ENCODE assay signal across 14 cellular contexts in the genomic region with DNA sequence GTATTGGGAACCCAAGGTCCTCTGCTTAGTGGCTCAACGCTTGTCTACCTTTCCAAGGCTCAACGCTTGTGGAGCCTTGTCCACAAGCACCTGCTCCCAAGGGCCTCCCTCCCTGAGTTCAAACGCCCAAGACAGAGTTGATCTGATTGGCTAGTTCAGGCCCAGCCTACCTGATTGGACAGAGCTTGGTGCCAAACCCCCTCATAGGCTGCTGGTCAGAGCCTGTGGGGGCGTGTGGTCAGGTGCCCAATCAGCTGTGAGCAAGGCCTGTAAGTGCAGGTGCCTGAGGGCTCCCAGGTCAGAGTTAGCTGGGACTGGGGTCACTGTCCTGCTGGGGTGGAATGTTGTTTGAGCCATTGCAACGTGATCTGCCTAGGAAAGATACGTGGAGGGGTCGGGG. TPM values are rescaled to one million over a fixed set of nuclear protein-coding genes. Genes with fewer than 3 reads are reported as not detected.
DNase-seq lines count a peak whose midpoint lies in the region; ATAC-seq lines count a peak whose summit lies in the region.
"Had no signal": no experiment of that assay in that cellular context is flagged by ENCODE, and none has a peak within 500 bp of the region (broad histone marks: within the 10 kb centered on the region; RNA-seq: fewer than 3 reads in every experiment).

No MANE protein-coding gene starts in this region.

- peak overlapping the region; percentile 76 for H3K27ac Mint-ChIP-seq in activated CD8-positive, alpha-beta memory T cell treated with anti-CD3 and anti-CD28 coated beads, Interleukin-2, amount 10 ng/mL, durations not matched to agents 7 days and 5 days
- peak overlapping the region; percentile 98 to 100 for H3K27ac Mint-ChIP-seq in effector memory CD8-positive, alpha-beta T cell

- in situ Hi-C loops in SK-MEL-5 (cut with HindIII; ENCODE audit: low pct_unique_long_range_greater_than_20kb, low sequenced_read_pairs) = no loop called here

- peaks cover 61% of the 10 kb centered on the region for H3K4me1 Mint-ChIP-seq in activated CD8-positive, alpha-beta memory T cell treated with anti-CD3 and anti-CD28 coated beads, Interleukin-2, amount 10 ng/mL, durations not matched to agents 7 days and 5 days
- peaks cover 39 to 48% of the 10 kb centered on the region in 2 donors for H3K4me1 Mint-ChIP-seq in effector memory CD8-positive, alpha-beta T cell (ENCODE audit: low read depth in 2 of 2)

- H3K27me3 Mint-ChIP-seq in activated CD8-positive, alpha-beta memory T cell treated with anti-CD3 and anti-CD28 coated beads, Interleukin-2, amount 10 ng/mL, durations not matched to agents 7 days and 5 days = no peaks in the 10 kb centered on the region
- no peaks in the 10 kb centered on the region for H3K27me3 Mint-ChIP-seq in effector memory CD8-positive, alpha-beta T cell

- no peak overlapping the region for H3K4me3 Mint-ChIP-seq in activated CD8-positive, alpha-beta memory T cell treated with anti-CD3 and anti-CD28 coated beads, Interleukin-2, amount 10 ng/mL, durations not matched to agents 7 days and 5 days
- no peak overlapping the region for H3K4me3 Mint-ChIP-seq in effector memory CD8-positive, alpha-beta T cell

- CTCF ChIA-PET in activated CD8-positive, alpha-beta memory T cell treated with anti-CD3 and anti-CD28 coated beads, Interleukin-2, amount 10 ng/mL, durations not matched to agents 7 days and 5 days (lab: Charles Lee) = interaction anchor here (1.0 to 11.0 kb wide), 11 partner anchors 10 to 73 kb away, joined by 3 to 137 read pairs (median 6); a partner anchor contains a TSS

- H3K9me3 Mint-ChIP-seq in activated CD8-positive, alpha-beta memory T cell treated with anti-CD3 and anti-CD28 coated beads, Interleukin-2, amount 10 ng/mL, durations not matched to agents 7 days and 5 days (ENCODE audit: low read depth) = no peaks in the 10 kb centered on the region
- no peaks in the 10 kb centered on the region for H3K9me3 Mint-ChIP-seq in effector memory CD8-positive, alpha-beta T cell

- ATAC-seq in activated CD8-positive, alpha-beta memory T cell treated with anti-CD3 and anti-CD28 coated beads, Interleukin-2, amount 10 ng/mL, durations not matched to agents 7 days and 5 days = no peak
- no peak for ATAC-seq in effector memory CD8-positive, alpha-beta T cell (replicated peaks)

- DNase-seq in activated CD8-positive, alpha-beta memory T cell treated with anti-CD3 and anti-CD28 coated beads, Interleukin-2, amount 10 ng/mL, durations not matched to agents 7 days and 5 days = peak; percentile 56
- no peak for DNase-seq in activated CD8-positive, alpha-beta memory T cell treated with anti-CD3 and anti-CD28 coated beads for 24 hours
- DNase-seq in SK-MEL-5 (ENCODE audit: low read depth, low spot score) (peak; percentile 48), renal cortical epithelial cell (ENCODE audit: low read depth) (peak; percentile 20), foreskin melanocyte (no peak)
- no peak for DNase-seq in effector memory CD8-positive, alpha-beta T cell
- no peak for DNase-seq in stimulated activated CD4-positive, alpha-beta T cell treated with anti-CD3 and anti-CD28 coated beads, Interleukin-1b, Interleukin-23, amount 100 ng/mL, for 48 hours
- no peak for DNase-seq in NK-92 treated with Interleukin-12 subunit alpha and Interleukin-12 subunit beta, amount 100 ng/mL, for 24 hours (lab: John Stamatoyannopoulos, UW)
- DNase-seq: activated CD4-positive, alpha-beta T cell treated with anti-CD3 and anti-CD28 coated beads, Interleukin-2, amount 50 U/mL, for 4 hours; amygdala; effector CD4-positive, alpha-beta T cell; NCI-H146; NCI-H82 had no signal

- peaks cover 40% of the 10 kb centered on the region for H3K36me3 Mint-ChIP-seq in activated CD8-positive, alpha-beta memory T cell treated with anti-CD3 and anti-CD28 coated beads, Interleukin-2, amount 10 ng/mL, durations not matched to agents 7 days and 5 days
- H3K36me3 Mint-ChIP-seq in effector memory CD8-positive, alpha-beta T cell (ENCODE audit: insufficient read depth) = peaks cover 53% of the 10 kb centered on the region

RNA-seq across cellular contexts. Expression of a gene that starts 16.9 kb away (rescaled TPM):
- total RNA-seq in activated CD8-positive, alpha-beta memory T cell treated with anti-CD3 and anti-CD28 coated beads, Interleukin-2, amount 10 ng/mL, durations not matched to agents 7 days and 5 days = 1 to 10 TPM; 1.3 to 3.3 TPM
- not detected in 2 replicates for total RNA-seq in SK-MEL-5 (2014; rRNA removed; shearing (Covaris generic))
- not detected in 2 replicates for polyA plus RNA-seq in SK-MEL-5 (2015; cell fraction: cytosol; rRNA removed)
- polyA plus RNA-seq in SK-MEL-5 (2015; cell fraction: nucleus; rRNA removed) = not detected in 2 replicates
- not detected in 2 replicates for total RNA-seq in renal cortical epithelial cell
- total RNA-seq: vagina had no signal

RNA-seq across cellular contexts. Expression of a gene that starts 23.3 kb away (rescaled TPM):
- 100 to 1,000 TPM; 376 to 468 TPM for total RNA-seq in activated CD8-positive, alpha-beta memory T cell treated with anti-CD3 and anti-CD28 coated beads, Interleukin-2, amount 10 ng/mL, durations not matched to agents 7 days and 5 days
- 0.03 TPM in 1 of 2 replicates, not detected in the other for total RNA-seq in SK-MEL-5 (2014; rRNA removed; shearing (Covaris generic))
- 0.33 and 0.82 TPM in 2 replicates for polyA plus RNA-seq in SK-MEL-5 (2015; cell fraction: cytosol; rRNA removed)
- polyA plus RNA-seq in SK-MEL-5 (2015; cell fraction: nucleus; rRNA removed) = 0.39 TPM in 1 of 2 replicates, not detected in the other
- total RNA-seq in renal cortical epithelial cell = not detected in 2 replicates

Comparison
In these comparisons a context has a peak if more than half of its experiments do, and no peak if none do; other contexts are left out.
1. DNase-seq: peak in activated CD8-positive, alpha-beta memory T cell treated with anti-CD3 and anti-CD28 coated beads, Interleukin-2, amount 10 ng/mL, durations not matched to agents 7 days and 5 days (single experiment), SK-MEL-5 (single experiment) and renal cortical epithelial cell (single experiment); none in activated CD8-positive, alpha-beta memory T cell treated with anti-CD3 and anti-CD28 coated beads for 24 hours (single experiment), effector memory CD8-positive, alpha-beta T cell (0 of 3), stimulated activated CD4-positive, alpha-beta T cell treated with anti-CD3 and anti-CD28 coated beads, Interleukin-1b, Interleukin-23, amount 100 ng/mL, for 48 hours (single experiment), foreskin melanocyte (single experiment) and NK-92 treated with Interleukin-12 subunit alpha and Interleukin-12 subunit beta, amount 100 ng/mL, for 24 hours (single experiment).
2. RNA of a gene that starts 23.3 kb away (total RNA-seq): 376 to 468 TPM in activated CD8-positive, alpha-beta memory T cell treated with anti-CD3 and anti-CD28 coated beads, Interleukin-2, amount 10 ng/mL, durations not matched to agents 7 days and 5 days; 0.03 TPM in SK-MEL-5 and not detected in renal cortical epithelial cell; every median in the first group is over 100 times any median in the second.